ENCODE assay signal across 25 cellular contexts in genomic region chr9:107093365-107094060, GRCh38.
A peak's percentile ranks its signal among the peaks of the same experiment; 100 is the strongest.
DNase-seq lines count a peak whose midpoint lies in the region; ATAC-seq, FAIRE-seq and TF ChIP-seq lines count a peak whose summit lies in the region.
"Had no signal": no experiment of that assay in that cellular context is flagged by ENCODE, and none has a peak within 500 bp of the region (broad histone marks: within the 10 kb centered on the region; RNA-seq: fewer than 3 reads in every experiment).

No MANE protein-coding gene starts in this region.

- H3K36me3 ChIP-seq in colonic mucosa, result no peaks in the 10 kb centered on the region
- H3K36me3 ChIP-seq in mucosa of descending colon (ENCODE audit: low read depth), result no peaks in the 10 kb centered on the region
- no peaks in the 10 kb centered on the region for H3K36me3 ChIP-seq in transverse colon
- H3K36me3 ChIP-seq in PC-3 (ENCODE audit: low read depth, low read length), result no peaks in the 10 kb centered on the region
- H3K36me3 ChIP-seq: BE2C, BLaER1 had no signal

- DNase-seq in H54 (ENCODE audit: insufficient read length, low spot score) (no peak), colonic mucosa (no peak), mucosa of descending colon (peak in 1 of 3 donors; percentile 19), transverse colon (no peak), NCI-H2029 treated with DMSO at 0.1 percent for 48 hours (lab: John Stamatoyannopoulos, UW) (no peak), substantia nigra (lab: John Stamatoyannopoulos, UW) (no peak), PC-3 (no peak)
- DNase-seq in activated CD4-positive, CD25-positive, alpha-beta regulatory T cell treated with anti-CD3 and anti-CD28 coated beads, Interleukin-2, amount 50 U/mL, for 72 hours, result no peak
- DNase-seq: 8988T; ACHN; BE2C; C1 segment of cervical spinal cord; Calu3; CD4-positive, alpha-beta memory T cell; CD4-positive, CD25-positive, alpha-beta regulatory T cell; CD8-positive, alpha-beta memory T cell; COR-L47; DMS 273 treated with DMSO at 0.1 percent for 48 hours; DMS79 treated with DMSO at 0.1 percent for 48 hours; GF-D8 had no signal

- H3K4me2 ChIP-seq in PC-3 (ENCODE audit: low read length), result no peak overlapping the region
- H3K4me2 ChIP-seq: BLaER1 had no signal

- H3K4me3 ChIP-seq in colonic mucosa, result no peak overlapping the region
- no peak overlapping the region for H3K4me3 ChIP-seq in mucosa of descending colon
- no peak overlapping the region for H3K4me3 ChIP-seq in transverse colon
- H3K4me3 ChIP-seq in PC-3 (ENCODE audit: low read length), result no peak overlapping the region
- H3K4me3 ChIP-seq: BLaER1 had no signal

- ATAC-seq in mucosa of descending colon, result peak; percentile 73
- no peak for ATAC-seq in PC-3

- no peak overlapping the region for H3K9ac ChIP-seq in colonic mucosa (ENCODE audit: low read depth in 2 of 2, low read length in 2 of 2)
- H3K9ac ChIP-seq in PC-3 (ENCODE audit: low read length), result no peak overlapping the region
- H3K9ac ChIP-seq: BLaER1 had no signal

- TF ChIP-seq CTCF in colonic mucosa (IDR thresholded peaks at IDR 0.05) (no peak), mucosa of descending colon (IDR thresholded peaks at IDR 0.05) (no peak), transverse colon (IDR thresholded peaks at IDR 0.05) (no peak), PC-3 (conservative IDR thresholded peaks at IDR 0.05; ENCODE audit: low read depth, low read length) (no peak)

- POLR2A ChIA-PET in PC-3 (lab: Charles Lee; ENCODE audit: unreplicated experiment), result no interaction called here

- intact Hi-C loops in colonic mucosa (cut with DNase I) (no loop called here), mucosa of descending colon (cut with DNase I, micrococcal nuclease) (no loop called here), transverse colon (cut with DNase I; ENCODE audit: low total_unique reads) (no loop called here), PC-3 (cut with micrococcal nuclease) (no loop called here)

- H3K79me2 ChIP-seq in PC-3 (ENCODE audit: low read length), result no peaks in the 10 kb centered on the region

- TF ChIP-seq POLR2A in H54 (IDR thresholded peaks at IDR 0.05; ENCODE audit: low read depth, low read length) (no peak), transverse colon (IDR thresholded peaks at IDR 0.05) (no peak)

- CTCF ChIA-PET in PC-3 (lab: Charles Lee), result no interaction called here

- no peaks in the 10 kb centered on the region for H3K27me3 ChIP-seq in colonic mucosa
- no peaks in the 10 kb centered on the region for H3K27me3 ChIP-seq in transverse colon
- H3K27me3 ChIP-seq in PC-3 (ENCODE audit: low read length), result no peaks in the 10 kb centered on the region
- H3K27me3 ChIP-seq: BE2C, BLaER1 had no signal

- H4K20me1 ChIP-seq in PC-3 (ENCODE audit: low read length), result no peaks in the 10 kb centered on the region
- H4K20me1 ChIP-seq: BLaER1 had no signal

- H3K4me1 ChIP-seq in colonic mucosa (no peaks in the 10 kb centered on the region), mucosa of descending colon (ENCODE audit: low read depth) (no peaks in the 10 kb centered on the region), transverse colon (peaks cover 0 to 42% (median 11%) of the 10 kb centered on the region in 4 donors), PC-3 (ENCODE audit: insufficient read depth, low read length) (no peaks in the 10 kb centered on the region)
- H3K4me1 ChIP-seq: BE2C, BLaER1 had no signal

- no peaks in the 10 kb centered on the region for H3F3A ChIP-seq in PC-3 (ENCODE audit: low read length, unreplicated experiment)

- BruUV-seq in PC-3 (replicated peaks; lab: Mats Ljungman, UMichigan), result no TSS peak

- no peaks in the 10 kb centered on the region for H3K9me2 ChIP-seq in PC-3 (replicated peaks; ENCODE audit: low read length)

- no peak overlapping the region for H2AFZ ChIP-seq in PC-3 (ENCODE audit: low read length)

- TF ChIP-seq EP300 in transverse colon (IDR thresholded peaks at IDR 0.05; ENCODE audit: low read depth), result no peak

- in situ Hi-C loops in transverse colon (cut with MboI; ENCODE audit: low pct_ligation_motif_present in 1 of 4, low pct_unique_long_range_greater_than_20kb in 1 of 4, low sequenced_read_pairs in 3 of 4), result no loop called here

- FAIRE-seq in H54 (lab: Jason Lieb, UNC), result peak; percentile 62
- FAIRE-seq: A204.1, G401.6, GM12891, GM19239 had no signal

- no peaks in the 10 kb centered on the region for H3K9me3 ChIP-seq in colonic mucosa
- no peaks in the 10 kb centered on the region for H3K9me3 ChIP-seq in mucosa of descending colon
- H3K9me3 ChIP-seq in transverse colon, result no peaks in the 10 kb centered on the region
- no peaks in the 10 kb centered on the region for H3K9me3 ChIP-seq in PC-3 (ENCODE audit: low read length)
- H3K9me3 ChIP-seq: BE2C, BLaER1 had no signal

- WGBS in transverse colon (ENCODE audit: low coverage in 1 of 2), 2 donors, result 63 to 77% methylated on average over 3 of the region's 3 CpGs

- H3K27ac ChIP-seq in colonic mucosa (peak overlapping the region; percentile 13), transverse colon (peak overlapping the region; percentile 26 to 70 (median 62)), substantia nigra (ENCODE audit: low read depth, low read length, poor library complexity, severe bottlenecking) (no peak overlapping the region), PC-3 (ENCODE audit: low read length) (no peak overlapping the region)
- H3K27ac ChIP-seq: BLaER1 had no signal

Comparison
In these comparisons a context has a peak if more than half of its experiments do, and no peak if none do; other contexts are left out.
1. H3K27ac ChIP-seq: peak in colonic mucosa (single experiment) and transverse colon (4 of 4); none in substantia nigra (single experiment) and PC-3 (single experiment).